Comparison of ENCODE assay signal across 6 cellular contexts in genomic region chr17:75105269-75106080, GRCh38. TPM values are rescaled to one million over a fixed set of nuclear protein-coding genes. Genes with fewer than 3 reads are reported as not detected.
DNase-seq lines count a peak whose midpoint lies in the region; ATAC-seq and TF ChIP-seq lines count a peak whose summit lies in the region.

No MANE protein-coding gene starts in this region.

- H3K27ac Mint-ChIP-seq in activated B cell treated with CpG ODN at 0.5 μM for 24 hours, result no peak overlapping the region
- no peak overlapping the region for H3K27ac Mint-ChIP-seq in effector memory CD8-positive, alpha-beta T cell
- H3K27ac Mint-ChIP-seq in immature natural killer cell, result peak overlapping the region in 1 of 6 donors; percentile 30

- no peak overlapping the region for H2AK5ac ChIP-seq in IMR-90 (ENCODE audit: low read depth, low read length)

- H3K18ac ChIP-seq in IMR-90 (ENCODE audit: low read depth, low read length), result no peak overlapping the region

- no peak overlapping the region for H3K23ac ChIP-seq in IMR-90 (ENCODE audit: low read depth, low read length)

- H3K9me1 ChIP-seq in IMR-90 (ENCODE audit: insufficient read depth, low read length), result 0 out of 2 replicates have a peak, but pooled peaks cover 2% of the 10 kb centered on the region

- in situ Hi-C loops in IMR-90 (cut with MboI; ENCODE audit: low sequenced_read_pairs), result no loop called here

- TF ChIP-seq POLR2A in IMR-90 (IDR thresholded peaks at IDR 0.05; ENCODE audit: low read depth, low read length), result no peak

- H2BK20ac ChIP-seq in IMR-90 (ENCODE audit: low read depth, low read length), result no peak overlapping the region

- no peak overlapping the region for H3K4me3 Mint-ChIP-seq in activated B cell treated with CpG ODN at 0.5 μM for 24 hours
- H3K4me3 Mint-ChIP-seq in effector memory CD8-positive, alpha-beta T cell, result no peak overlapping the region
- H3K4me3 Mint-ChIP-seq in immature natural killer cell, result no peak overlapping the region

- no peak overlapping the region for H4K5ac ChIP-seq in IMR-90 (ENCODE audit: low read depth, low read length)

- no peak overlapping the region for H4K91ac ChIP-seq in IMR-90 (ENCODE audit: insufficient read depth, low read depth, low read length)

- dilution Hi-C loops in IMR-90 (cut with HindIII; ENCODE audit: low sequenced_read_pairs, unreplicated experiment), result no loop called here

- TF ChIP-seq CTCF in IMR-90 (conservative IDR thresholded peaks at IDR 0.05; ENCODE audit: low read depth, low read length) (peak; percentile 65), activated B cell treated with CpG ODN at 0.5 μM for 24 hours (IDR thresholded peaks at IDR 0.05) (no peak), liver (IDR thresholded peaks at IDR 0.05; ENCODE audit: low read depth, low read length, missing input control) (peak; percentile 82)

- peak; percentile 55 for TF ChIP-seq RAD21 in IMR-90 (IDR thresholded peaks at IDR 0.05; ENCODE audit: low read length)
- TF ChIP-seq RAD21 in liver (IDR thresholded peaks at IDR 0.05), result peak; percentile 66 to 76

- ATAC-seq in IMR-90 (ENCODE audit: low read depth) (peak; percentile 70), activated B cell treated with CpG ODN at 0.5 μM for 24 hours (ENCODE audit: low read depth) (peak; percentile 39)
- no peak for ATAC-seq in effector memory CD8-positive, alpha-beta T cell (replicated peaks)

- H3K27ac ChIP-seq in IMR-90 (ENCODE audit: insufficient read depth, low read length) (no peak overlapping the region), liver (ENCODE audit: low read depth in 1 of 2, low read length in 2 of 2) (no peak overlapping the region)

- H2BK15ac ChIP-seq in IMR-90 (ENCODE audit: low read depth, low read length), result no peak overlapping the region

- WGBS in IMR-90 (ENCODE audit: extremely low coverage in 2 of 2, insufficient read length in 1 of 2), 2 experiments, result 37% methylated on average over 3 of the region's 15 CpGs; no CpG with 5 or more reads in 1 of the 2 experiments
- 48% methylated on average over 15 of the region's 15 CpGs for WGBS in liver

- peaks cover 25% of the 10 kb centered on the region for H3K4me1 Mint-ChIP-seq in activated B cell treated with CpG ODN at 0.5 μM for 24 hours
- peaks cover 9% of the 10 kb centered on the region in 2 donors for H3K4me1 Mint-ChIP-seq in effector memory CD8-positive, alpha-beta T cell (ENCODE audit: low read depth in 2 of 2)
- peaks cover 11 to 15% of the 10 kb centered on the region in 2 donors for H3K4me1 Mint-ChIP-seq in immature natural killer cell

- no peak overlapping the region for H2AK9ac ChIP-seq in IMR-90 (replicated peaks; ENCODE audit: low read depth, low read length, poor library complexity)

- H4K20me1 ChIP-seq in IMR-90 (ENCODE audit: insufficient read depth, low read length), result no peaks in the 10 kb centered on the region; the same call in 1 of the 2 replicates

- POLR2A ChIA-PET in IMR-90 (lab: Charles Lee; ENCODE audit: unreplicated experiment), result no interaction called here
- POLR2A ChIA-PET in activated B cell treated with CpG ODN at 0.5 μM for 24 hours (lab: Charles Lee), result interaction anchor here (0.5 to 3.2 kb wide), 4 partner anchors 8 to 98 kb away, joined by 3 to 9 read pairs (median 6); no protein-coding TSS in a partner anchor

- H3K36me3 Mint-ChIP-seq in activated B cell treated with CpG ODN at 0.5 μM for 24 hours (ENCODE audit: low read depth) (no peaks in the 10 kb centered on the region), immature natural killer cell (no peaks in the 10 kb centered on the region)
- H3K36me3 Mint-ChIP-seq in effector memory CD8-positive, alpha-beta T cell (ENCODE audit: insufficient read depth), result peaks cover 10% of the 10 kb centered on the region

- H3K9me3 Mint-ChIP-seq in activated B cell treated with CpG ODN at 0.5 μM for 24 hours, result no peaks in the 10 kb centered on the region
- H3K9me3 Mint-ChIP-seq in effector memory CD8-positive, alpha-beta T cell, result no peaks in the 10 kb centered on the region
- no peaks in the 10 kb centered on the region for H3K9me3 Mint-ChIP-seq in immature natural killer cell

- DNase-seq in COLO668 (lab: John Stamatoyannopoulos, UW; ENCODE audit: unreplicated experiment), result peak; percentile 72
- DNase-seq in IMR-90, result peak; percentile 40
- DNase-seq in activated B cell treated with CpG ODN at 0.5 μM for 24 hours, result no peak
- no peak for DNase-seq in effector memory CD8-positive, alpha-beta T cell
- DNase-seq in immature natural killer cell, result no peak

- no peaks in the 10 kb centered on the region for H3K27me3 Mint-ChIP-seq in activated B cell treated with CpG ODN at 0.5 μM for 24 hours
- H3K27me3 Mint-ChIP-seq in effector memory CD8-positive, alpha-beta T cell, result no peaks in the 10 kb centered on the region
- peaks cover 0 to 2% (median 0%) of the 10 kb centered on the region in 3 donors for H3K27me3 Mint-ChIP-seq in immature natural killer cell (ENCODE audit: low read depth in 3 of 3)

- peaks cover 2% of the 10 kb centered on the region; the same call in 1 of the 2 replicates for H3K27me3 ChIP-seq in IMR-90 (ENCODE audit: control insufficient read depth, insufficient read depth, low read length)
- H3K27me3 ChIP-seq in liver (ENCODE audit: control insufficient read depth in 4 of 4, insufficient read depth in 4 of 4, low read length in 3 of 4), result no peaks in the 10 kb centered on the region

- H3K9me3 ChIP-seq in IMR-90 (ENCODE audit: control insufficient read depth, insufficient read depth, low read length), result no peaks in the 10 kb centered on the region
- H3K9me3 ChIP-seq in liver (ENCODE audit: control insufficient read depth in 4 of 4, low read length in 3 of 4), result no peaks in the 10 kb centered on the region

- H3K4me3 ChIP-seq in IMR-90 (ENCODE audit: insufficient read depth, low read depth, low read length) (no peak overlapping the region), liver (ENCODE audit: low read depth in 1 of 3, low read length in 3 of 3) (no peak overlapping the region)

- H3K9ac ChIP-seq in IMR-90 (ENCODE audit: low read depth, low read length) (no peak overlapping the region), liver (ENCODE audit: low read depth in 1 of 2, low read length in 2 of 2) (no peak overlapping the region)

- H3K4me1 ChIP-seq in IMR-90 (ENCODE audit: control insufficient read depth, insufficient read depth, low read length), result 0 out of 2 replicates have a peak, but pooled peaks cover 2% of the 10 kb centered on the region
- peaks cover 5 to 10% (median 8%) of the 10 kb centered on the region in 4 donors for H3K4me1 ChIP-seq in liver (ENCODE audit: control insufficient read depth in 4 of 4, insufficient read depth in 4 of 4, low read length in 3 of 4)

- no peak overlapping the region for H3K56ac ChIP-seq in IMR-90 (ENCODE audit: extremely low read depth, insufficient read depth, low read length)

- intact Hi-C loops in IMR-90 (cut with micrococcal nuclease) (loop anchor here (5.0 kb wide), 1 partner anchor 33 kb away; no protein-coding TSS in a partner anchor), activated B cell treated with CpG ODN at 0.5 μM for 24 hours (cut with micrococcal nuclease) (no loop called here)

- no peak overlapping the region for H3K4ac ChIP-seq in IMR-90 (ENCODE audit: low read depth, low read length)

- CTCF ChIA-PET in IMR-90 (lab: Yijun Ruan, JAX) (interaction anchor here (0.6 to 2.8 kb wide), 9 partner anchors 8 to 46 kb away, joined by 3 to 17 read pairs (median 4); no protein-coding TSS in a partner anchor), activated B cell treated with CpG ODN at 0.5 μM for 24 hours (lab: Charles Lee) (interaction anchor here (1.0 to 5.3 kb wide), 7 partner anchors 8 to 394 kb away, joined by 3 to 22 read pairs (median 4); partner anchors contain the start of genes ATP5PD, KCTD2, MRPL58 and NT5C)

- H3K36me3 ChIP-seq in IMR-90 (ENCODE audit: control insufficient read depth, insufficient read depth, low read length) (peaks cover 3% of the 10 kb centered on the region; the same call in 1 of the 2 replicates), liver (ENCODE audit: control insufficient read depth in 4 of 4, insufficient read depth in 3 of 4, low read depth in 1 of 4, low read length in 3 of 4) (no peaks in the 10 kb centered on the region)

- no peak overlapping the region for H2AFZ ChIP-seq in IMR-90 (replicated peaks; ENCODE audit: low read length, poor library complexity)

- no TSS peak for BruUV-seq in IMR-90 (replicated peaks; lab: Mats Ljungman, UMichigan)

- no peak overlapping the region for H3K4me2 ChIP-seq in IMR-90 (ENCODE audit: low read depth, low read length)

- no peak overlapping the region for H2BK5ac ChIP-seq in IMR-90 (ENCODE audit: low read depth, low read length, poor library complexity, severe bottlenecking)

- H3K14ac ChIP-seq in IMR-90 (replicated peaks; ENCODE audit: low read depth, low read length), result no peak overlapping the region

- no peak overlapping the region for H4K8ac ChIP-seq in IMR-90 (ENCODE audit: low read depth in 2 of 2, low read length in 2 of 2)

- H3K79me1 ChIP-seq in IMR-90 (ENCODE audit: low read depth in 1 of 2, low read length in 2 of 2), result peaks cover 4 to 6% of the 10 kb centered on the region in 2 experiments

- H2BK120ac ChIP-seq in IMR-90 (ENCODE audit: low read depth, low read length), result no peak overlapping the region

RNA-seq across cellular contexts. Expression of gene ARMC7, which starts 4.3 kb away (rescaled TPM):
- 1.7 and 1.8 TPM in 2 replicates for total RNA-seq in IMR-90 (2012; rRNA removed)
- polyA plus RNA-seq in IMR-90 (2012; rRNA removed), result 6.9 and 7.3 TPM in 2 replicates
- polyA plus RNA-seq in IMR-90 (2012; cell fraction: cytosol; rRNA removed), result 7.1 and 7.3 TPM in 2 replicates
- 4.8 and 7.7 TPM in 2 replicates for polyA plus RNA-seq in IMR-90 (2012; cell fraction: nucleus; rRNA removed; ENCODE audit: low replicate concordance)
- total RNA-seq in activated B cell treated with CpG ODN at 0.5 μM for 24 hours, result 11.8 and 15.4 TPM in 2 replicates
- total RNA-seq in liver, result 1 to 10 TPM; 1.7 to 3.1 TPM
- 1 to 10 TPM; 4.3 to 6.6 TPM for polyA plus RNA-seq in liver
- polyA plus RNA-seq in immature natural killer cell, result 1 to 10 TPM in 2 of 3 donors, under 1 TPM in 1; 0.57 to 7.5 (median 3.5) TPM

RNA-seq across cellular contexts. Expression of gene SLC16A5, which starts 17.7 kb away (rescaled TPM):
- total RNA-seq in IMR-90 (2012; rRNA removed) (1.1 and 1.8 TPM in 2 replicates), activated B cell treated with CpG ODN at 0.5 μM for 24 hours (4.9 and 5.7 TPM in 2 replicates), liver (1 to 10 TPM; 3.0 to 4.5 TPM)
- polyA plus RNA-seq in IMR-90 (2012; rRNA removed) (5.9 and 7.1 TPM in 2 replicates), liver (1 to 10 TPM; 1.0 to 2.1 TPM), immature natural killer cell (1 to 10 TPM; 1.5 to 2.1 (median 1.5) TPM)
- 1.9 and 9.5 TPM in 2 replicates for polyA plus RNA-seq in IMR-90 (2012; cell fraction: cytosol; rRNA removed)
- 19.4 and 39.3 TPM in 2 replicates for polyA plus RNA-seq in IMR-90 (2012; cell fraction: nucleus; rRNA removed; ENCODE audit: low replicate concordance)

RNA-seq across cellular contexts. Expression of gene NT5C, which starts 26.1 kb away (rescaled TPM):
- total RNA-seq in IMR-90 (2012; rRNA removed) (23.1 and 24.0 TPM in 2 replicates), activated B cell treated with CpG ODN at 0.5 μM for 24 hours (95.0 and 98.2 TPM in 2 replicates), liver (10 to 100 TPM; 13.6 to 27.2 TPM)
- polyA plus RNA-seq in IMR-90 (2012; rRNA removed) (44.6 and 62.1 TPM in 2 replicates), liver (10 to 100 TPM; 22.5 to 26.4 TPM), immature natural killer cell (100 to 1,000 TPM in 1 of 3 donors, 10 to 100 TPM in 2; 80.3 to 111 (median 88.8) TPM)
- polyA plus RNA-seq in IMR-90 (2012; cell fraction: cytosol; rRNA removed), result 36.7 and 49.9 TPM in 2 replicates
- 78.2 and 163 TPM in 2 replicates for polyA plus RNA-seq in IMR-90 (2012; cell fraction: nucleus; rRNA removed; ENCODE audit: low replicate concordance)

RNA-seq across cellular contexts. Expression of gene JPT1, which starts 48.8 kb away (rescaled TPM):
- 118 and 127 TPM in 2 replicates for total RNA-seq in IMR-90 (2012; rRNA removed)
- 236 and 272 TPM in 2 replicates for polyA plus RNA-seq in IMR-90 (2012; rRNA removed)
- 333 and 450 TPM in 2 replicates for polyA plus RNA-seq in IMR-90 (2012; cell fraction: cytosol; rRNA removed)
- 92.9 and 111 TPM in 2 replicates for polyA plus RNA-seq in IMR-90 (2012; cell fraction: nucleus; rRNA removed; ENCODE audit: low replicate concordance)
- total RNA-seq in activated B cell treated with CpG ODN at 0.5 μM for 24 hours, result 70.5 and 72.9 TPM in 2 replicates
- total RNA-seq in liver, result 10 to 100 TPM; 20.5 to 47.8 TPM
- polyA plus RNA-seq in liver, result 10 to 100 TPM; 41.1 to 46.8 TPM
- 100 to 1,000 TPM; 105 to 168 (median 133) TPM for polyA plus RNA-seq in immature natural killer cell

RNA-seq across cellular contexts. Expression of gene KCTD2, which starts 58.5 kb away (rescaled TPM):
- total RNA-seq in IMR-90 (2012; rRNA removed), result 9.1 and 9.4 TPM in 2 replicates
- polyA plus RNA-seq in IMR-90 (2012; rRNA removed), result 18.3 and 18.4 TPM in 2 replicates
- 10.8 and 16.4 TPM in 2 replicates for polyA plus RNA-seq in IMR-90 (2012; cell fraction: cytosol; rRNA removed)
- polyA plus RNA-seq in IMR-90 (2012; cell fraction: nucleus; rRNA removed; ENCODE audit: low replicate concordance), result 9.9 and 12.6 TPM in 2 replicates
- 19.5 and 20.2 TPM in 2 replicates for total RNA-seq in activated B cell treated with CpG ODN at 0.5 μM for 24 hours
- 1 to 10 TPM; 5.6 to 8.2 TPM for total RNA-seq in liver
- polyA plus RNA-seq in liver, result 1 to 10 TPM; 2.4 to 7.1 TPM
- 1 to 10 TPM; 2.3 to 6.0 (median 4.4) TPM for polyA plus RNA-seq in immature natural killer cell

Comparison
In these comparisons a context has a peak if more than half of its experiments do, and no peak if none do; other contexts are left out.
1. DNase-seq: peak in COLO668 (single experiment) and IMR-90 (single experiment); none in activated B cell treated with CpG ODN at 0.5 μM for 24 hours (single experiment), effector memory CD8-positive, alpha-beta T cell (0 of 3) and immature natural killer cell (0 of 3).